Comparison of ENCODE assay signal across 12 cellular contexts in the genomic region with DNA sequence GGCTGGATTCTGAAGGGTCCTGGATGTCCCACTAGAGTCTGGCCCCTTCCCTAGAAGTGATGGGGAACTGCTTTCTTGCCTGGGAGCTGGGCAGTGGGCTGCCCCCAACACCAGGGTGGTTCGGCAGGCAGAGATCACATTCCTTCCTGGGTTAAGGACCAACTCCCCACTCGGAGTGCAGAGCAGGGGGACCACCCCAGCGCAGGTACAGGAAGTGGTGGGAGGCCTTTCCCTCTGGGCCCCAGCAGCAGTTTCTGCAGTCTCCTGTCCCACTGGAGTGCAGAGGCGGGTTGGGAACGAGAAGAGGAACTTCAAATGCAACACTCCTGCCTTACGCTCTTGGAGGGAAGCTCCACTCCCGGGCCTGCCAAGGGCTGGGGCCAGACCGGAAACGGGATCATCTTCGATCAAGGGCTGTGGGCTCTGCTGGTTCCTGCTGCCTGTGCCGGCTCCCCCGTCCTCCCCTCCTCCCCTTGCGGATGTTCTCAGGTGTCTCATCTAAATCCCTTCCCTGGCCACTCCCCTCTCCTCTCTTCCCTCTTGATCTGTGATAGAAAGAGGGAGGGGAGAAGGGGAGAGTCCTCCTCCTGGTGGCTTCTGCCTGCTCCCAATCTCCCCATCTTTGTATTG. TPM values are rescaled to one million over a fixed set of nuclear protein-coding genes. Genes with fewer than 3 reads are reported as not detected.
DNase-seq lines count a peak whose midpoint lies in the region; ATAC-seq and TF ChIP-seq lines count a peak whose summit lies in the region.
"Had no signal": no experiment of that assay in that cellular context is flagged by ENCODE, and none has a peak within 500 bp of the region (broad histone marks: within the 10 kb centered on the region; RNA-seq: fewer than 3 reads in every experiment).

No MANE protein-coding gene starts in this region.

- H2AFZ ChIP-seq in hepatocyte, result peak overlapping the region; percentile 20

- no peak for ATAC-seq in stimulated activated naive B cell treated with anti-CD40 and anti-IgM and Interleukin-4, amounts not matched to agents 10 μg/mL and 1 μg/mL and 100 μg/mL, for 72 hours (replicated peaks)
- no peak for ATAC-seq in HG02763 (IDR thresholded peaks at IDR 0.05; ENCODE audit: unreplicated experiment)
- ATAC-seq: natural killer cell had no signal

- no peaks in the 10 kb centered on the region for H3K79me2 ChIP-seq in hepatocyte

- H3K4me3 Mint-ChIP-seq in stimulated activated naive B cell treated with anti-CD40 and anti-IgM and Interleukin-4, amounts not matched to agents 10 μg/mL and 1 μg/mL and 100 μg/mL, for 72 hours, result no peak overlapping the region
- H3K4me3 Mint-ChIP-seq: natural killer cell had no signal

- peak overlapping the region; percentile 48 for H3K27ac Mint-ChIP-seq in stimulated activated naive B cell treated with anti-CD40 and anti-IgM and Interleukin-4, amounts not matched to agents 10 μg/mL and 1 μg/mL and 100 μg/mL, for 72 hours
- H3K27ac Mint-ChIP-seq: natural killer cell had no signal

- H3K9me3 Mint-ChIP-seq in stimulated activated naive B cell treated with anti-CD40 and anti-IgM and Interleukin-4, amounts not matched to agents 10 μg/mL and 1 μg/mL and 100 μg/mL, for 72 hours, result no peaks in the 10 kb centered on the region
- H3K9me3 Mint-ChIP-seq: natural killer cell had no signal

- H3K36me3 Mint-ChIP-seq in stimulated activated naive B cell treated with anti-CD40 and anti-IgM and Interleukin-4, amounts not matched to agents 10 μg/mL and 1 μg/mL and 100 μg/mL, for 72 hours, result no peaks in the 10 kb centered on the region
- H3K36me3 Mint-ChIP-seq: natural killer cell had no signal

- H3K4me2 ChIP-seq in hepatocyte, result peak overlapping the region; percentile 20

- H3K27me3 Mint-ChIP-seq in stimulated activated naive B cell treated with anti-CD40 and anti-IgM and Interleukin-4, amounts not matched to agents 10 μg/mL and 1 μg/mL and 100 μg/mL, for 72 hours, result peaks cover 75 to 78% of the 10 kb centered on the region in 2 donors

- H4K20me1 ChIP-seq in hepatocyte (ENCODE audit: insufficient read depth, poor library complexity, severe bottlenecking), result no peaks in the 10 kb centered on the region

- H3K36me3 ChIP-seq in hepatocyte (replicated peaks; ENCODE audit: insufficient read depth, low read depth), result no peaks in the 10 kb centered on the region

- H3K4me1 ChIP-seq in hepatocyte (ENCODE audit: insufficient read depth), result peaks cover 11% of the 10 kb centered on the region

- TF ChIP-seq CTCF in hepatocyte (IDR thresholded peaks at IDR 0.05; ENCODE audit: poor library complexity) (no peak), foreskin fibroblast (IDR thresholded peaks at IDR 0.05; ENCODE audit: low read depth, low read length) (no peak)

- H3K27me3 ChIP-seq in hepatocyte, result peaks cover 32% of the 10 kb centered on the region

- H3K4me3 ChIP-seq in hepatocyte, result no peak overlapping the region
- no peak overlapping the region for H3K4me3 ChIP-seq in foreskin fibroblast (ENCODE audit: low read depth in 1 of 2, low read length in 2 of 2)

- no peaks in the 10 kb centered on the region for H3K9me3 ChIP-seq in hepatocyte (ENCODE audit: low read depth)

- DNase-seq in SIG-M5 treated with dmso at 0.1 percent for 504 hours (lab: John Stamatoyannopoulos, UW; ENCODE audit: unreplicated experiment), result peak; percentile 23
- no peak for DNase-seq in SIG-M5 (lab: John Stamatoyannopoulos, UW)
- DNase-seq in NCI-H2196 (lab: John Stamatoyannopoulos, UW; ENCODE audit: unreplicated experiment), result peak; percentile 22
- DNase-seq in hepatocyte (ENCODE audit: low spot score), result peak; percentile 46
- no peak for DNase-seq in stimulated activated naive B cell treated with anti-CD40 and anti-IgM and Interleukin-4, amounts not matched to agents 10 μg/mL and 1 μg/mL and 100 μg/mL, for 72 hours
- DNase-seq in NCI-H2081 treated with DMSO at 0.1 percent for 48 hours (lab: John Stamatoyannopoulos, UW), result no peak
- DNase-seq in foreskin fibroblast, result no peak
- DNase-seq: activated T-cell treated with anti-CD3 and anti-CD28 coated beads for 4 hours, GF-D8, natural killer cell had no signal

- peaks cover 4 to 15% of the 10 kb centered on the region in 2 donors for H3K4me1 Mint-ChIP-seq in stimulated activated naive B cell treated with anti-CD40 and anti-IgM and Interleukin-4, amounts not matched to agents 10 μg/mL and 1 μg/mL and 100 μg/mL, for 72 hours

- peak overlapping the region; percentile 40 for H3K27ac ChIP-seq in hepatocyte

- WGBS in hepatocyte (ENCODE audit: low lambda C conversion rate, missing lambda C conversion rate), result 27% methylated on average over 13 of the region's 13 CpGs

- no peaks in the 10 kb centered on the region for H3K9me2 ChIP-seq in hepatocyte (replicated peaks; ENCODE audit: insufficient read depth)

RNA-seq across cellular contexts. Expression of a gene that starts 9.0 kb away (rescaled TPM):
- 2.4 and 3.6 TPM in 2 replicates for total RNA-seq in hepatocyte
- 5.5 and 5.6 TPM in 2 replicates for polyA plus RNA-seq in hepatocyte
- polyA plus RNA-seq: AG04450 had no signal

Comparison
In these comparisons a context has a peak if more than half of its experiments do, and no peak if none do; other contexts are left out.
1. DNase-seq: peak in SIG-M5 treated with dmso at 0.1 percent for 504 hours (single experiment), NCI-H2196 (single experiment) and hepatocyte (single experiment); none in SIG-M5 (single experiment), stimulated activated naive B cell treated with anti-CD40 and anti-IgM and Interleukin-4, amounts not matched to agents 10 μg/mL and 1 μg/mL and 100 μg/mL, for 72 hours (single experiment), NCI-H2081 treated with DMSO at 0.1 percent for 48 hours (single experiment) and foreskin fibroblast (0 of 2).